Comparison of ENCODE assay signal across 17 cellular contexts in genomic region chr13:98664510-98664909, GRCh38.
"Had no signal": no experiment of that assay in that cellular context is flagged by ENCODE, and none has a peak within 500 bp of the region (broad histone marks: within the 10 kb centered on the region; RNA-seq: fewer than 3 reads in every experiment).

No MANE protein-coding gene starts in this region.

- H3K9me3 Mint-ChIP-seq: activated CD4-positive, alpha-beta memory T cell treated with anti-CD3 and anti-CD28 coated beads for 36 hours; naive thymus-derived CD4-positive, alpha-beta T cell; stimulated activated naive CD8-positive, alpha-beta T cell treated with anti-CD3 and anti-CD28 coated beads, Interleukin-15, amount 100 ng/mL, for 72 hours; T-cell had no signal

- H3K4me3 Mint-ChIP-seq: activated CD4-positive, alpha-beta memory T cell treated with anti-CD3 and anti-CD28 coated beads for 36 hours; brain; stimulated activated naive CD8-positive, alpha-beta T cell treated with anti-CD3 and anti-CD28 coated beads, Interleukin-15, amount 100 ng/mL, for 72 hours; T-cell had no signal

- H3K27ac Mint-ChIP-seq: brain; naive thymus-derived CD4-positive, alpha-beta T cell; T-cell had no signal

- H3K4me1 ChIP-seq: foreskin keratinocyte, left lung had no signal

- H3K27me3 ChIP-seq: foreskin keratinocyte, left lung, pancreas had no signal

- H3K36me3 Mint-ChIP-seq: activated CD4-positive, alpha-beta memory T cell treated with anti-CD3 and anti-CD28 coated beads for 36 hours; brain; naive thymus-derived CD4-positive, alpha-beta T cell; T-cell had no signal

- DNase-seq: central memory CD4-positive, alpha-beta T cell; cortex of kidney; effector CD8-positive, alpha-beta T cell; glutamatergic neuron; kidney; left lung; mucosa of descending colon; pancreas; SK-N-SH had no signal

- H3K4me3 ChIP-seq: left lung, mucosa of descending colon, pancreas, skin epidermis had no signal

- H3K27ac ChIP-seq: foreskin keratinocyte, left lung, VCaP had no signal

- H3K4me2 ChIP-seq: SK-N-SH had no signal

- H3K4me1 Mint-ChIP-seq: brain had no signal

- H3K36me3 ChIP-seq: left lung, pancreas had no signal

- H3K27me3 Mint-ChIP-seq: brain had no signal

- ATAC-seq: left lung; mucosa of descending colon; naive thymus-derived CD4-positive, alpha-beta T cell had no signal

- H3K9ac ChIP-seq: SK-N-SH had no signal

- H3K9me3 ChIP-seq: left lung, mucosa of descending colon, pancreas, SK-N-SH had no signal
